ENCODE assay signal across 27 cellular contexts in genomic region chr3:142374687-142375086, GRCh38.
"Had no signal": no experiment of that assay in that cellular context is flagged by ENCODE, and none has a peak within 500 bp of the region (broad histone marks: within the 10 kb centered on the region; RNA-seq: fewer than 3 reads in every experiment).

No MANE protein-coding gene starts in this region.

- DNase-seq: activated CD4-positive, alpha-beta memory T cell treated with anti-CD3 and anti-CD28 coated beads for 36 hours; activated CD4-positive, alpha-beta T cell treated with anti-CD3 and anti-CD28 coated beads, Interleukin-2, amount 10 ng/mL, durations not matched to agents 7 days and 5 days; activated CD4-positive, CD25-positive, alpha-beta regulatory T cell; activated CD8-positive, alpha-beta memory T cell treated with anti-CD3 and anti-CD28 coated beads for 24 hours; activated effector memory CD4-positive, alpha-beta T cell treated with anti-CD3 and anti-CD28 coated beads, Interleukin-2, amount 50 U/mL, for 16 hours; activated naive CD4-positive, alpha-beta T cell treated with Interleukin-2 at 50 U/mL for 16 hours; activated naive CD8-positive, alpha-beta T cell treated with anti-CD3 and anti-CD28 coated beads, Interleukin-2, amount 10 ng/mL, durations not matched to agents 7 days and 5 days; adrenal gland; anterior cingulate cortex; MG63; MV-4-11; NCI-H1092 treated with DMSO at 0.1 percent for 48 hours; NCI-H1417 treated with DMSO at 0.1 percent for 48 hours; NCI-H1694; NCI-H2029; NCI-H2107; NCI-H2171 treated with DMSO at 0.1 percent for 48 hours; NCI-H226; NCI-H510A; NCI-H526 treated with DMSO at 0.1 percent for 48 hours; NCI-H82; T-cell; T-helper 2 cell; T1000 had no signal

- H3K9me3 ChIP-seq: adrenal gland, MG63 had no signal

- H3K9me3 Mint-ChIP-seq: activated CD4-positive, alpha-beta memory T cell treated with anti-CD3 and anti-CD28 coated beads for 36 hours; activated CD4-positive, alpha-beta T cell treated with anti-CD3 and anti-CD28 coated beads, Interleukin-2, amount 10 ng/mL, durations not matched to agents 7 days and 5 days; activated naive CD8-positive, alpha-beta T cell treated with anti-CD3 and anti-CD28 coated beads, Interleukin-2, amount 10 ng/mL, durations not matched to agents 7 days and 5 days; activated T-helper 1 cell treated with anti-CD3 and anti-CD28 coated beads, Interleukin-12 subunit alpha, Interleukin-12 subunit beta, Interleukin-2, Interleukin-4 antibody, amounts not matched to agents 30 ng/mL and 10 ng/mL and 1 ng/mL, durations not matched to agents 14 hours and 24 hours and 36 hours; T-cell had no signal

- H3K4me1 ChIP-seq: adrenal gland had no signal

- ATAC-seq: T-cell had no signal

- FAIRE-seq: TTC549 had no signal

- H3K27me3 ChIP-seq: adrenal gland, MG63 had no signal

- H3K27me3 Mint-ChIP-seq: activated CD4-positive, alpha-beta memory T cell treated with anti-CD3 and anti-CD28 coated beads for 36 hours; activated CD4-positive, alpha-beta T cell treated with anti-CD3 and anti-CD28 coated beads, Interleukin-2, amount 10 ng/mL, durations not matched to agents 7 days and 5 days; activated naive CD8-positive, alpha-beta T cell treated with anti-CD3 and anti-CD28 coated beads, Interleukin-2, amount 10 ng/mL, durations not matched to agents 7 days and 5 days; T-cell had no signal

- H3K4me3 Mint-ChIP-seq: activated CD4-positive, alpha-beta memory T cell treated with anti-CD3 and anti-CD28 coated beads for 36 hours; activated CD4-positive, alpha-beta T cell treated with anti-CD3 and anti-CD28 coated beads, Interleukin-2, amount 10 ng/mL, durations not matched to agents 7 days and 5 days; activated naive CD8-positive, alpha-beta T cell treated with anti-CD3 and anti-CD28 coated beads, Interleukin-2, amount 10 ng/mL, durations not matched to agents 7 days and 5 days; activated T-helper 1 cell treated with anti-CD3 and anti-CD28 coated beads, Interleukin-12 subunit alpha, Interleukin-12 subunit beta, Interleukin-2, Interleukin-4 antibody, amounts not matched to agents 30 ng/mL and 10 ng/mL and 1 ng/mL, durations not matched to agents 14 hours and 24 hours and 36 hours; T-cell had no signal

- H3K27ac ChIP-seq: adrenal gland, SK-N-MC had no signal

- H3K27ac Mint-ChIP-seq: activated CD4-positive, alpha-beta memory T cell treated with anti-CD3 and anti-CD28 coated beads for 36 hours; activated CD4-positive, alpha-beta T cell treated with anti-CD3 and anti-CD28 coated beads, Interleukin-2, amount 10 ng/mL, durations not matched to agents 7 days and 5 days; activated T-helper 1 cell treated with anti-CD3 and anti-CD28 coated beads, Interleukin-12 subunit alpha, Interleukin-12 subunit beta, Interleukin-2, Interleukin-4 antibody, amounts not matched to agents 30 ng/mL and 10 ng/mL and 1 ng/mL, durations not matched to agents 14 hours and 24 hours and 36 hours had no signal

- H3K4me3 ChIP-seq: adrenal gland, MG63, SK-N-MC had no signal
